In genomic region chr5:173099461-173099860, GRCh38 we compare ENCODE assay signal across 25 cellular contexts. TPM values are rescaled to one million over a fixed set of nuclear protein-coding genes. Genes with fewer than 3 reads are reported as not detected.
DNase-seq lines count a peak whose midpoint lies in the region; ATAC-seq and TF ChIP-seq lines count a peak whose summit lies in the region.
"Had no signal": no experiment of that assay in that cellular context is flagged by ENCODE, and none has a peak within 500 bp of the region (broad histone marks: within the 10 kb centered on the region; RNA-seq: fewer than 3 reads in every experiment).

No MANE protein-coding gene starts in this region.

- DNase-seq in activated T-cell treated with anti-CD3 and anti-CD28 coated beads, Interleukin-2, amount 50 U/mL, for 4 hours: no peak
- no peak for DNase-seq in activated T-cell treated with anti-CD3 and anti-CD28 coated beads for 4 hours
- DNase-seq in CD4-positive, alpha-beta T cell: no peak
- DNase-seq in T-helper 17 cell: no peak
- no peak for DNase-seq in memory B cell (ENCODE audit: low spot score in 2 of 2)
- DNase-seq in stimulated activated CD4-positive, alpha-beta T cell treated with anti-CD3 and anti-CD28 coated beads, Interleukin-2, amount 100 ng/mL, for 48 hours: no peak
- no peak for DNase-seq in nephron progenitor cell
- DNase-seq: Calu3, DMS79 treated with DMSO at 0.1 percent for 48 hours, GF-D8, GOT3, HFFc6, KBM-7, MG63, NCI-H1105 treated with DMSO at 0.1 percent for 48 hours, NCI-H146, NCI-H1930, NCI-H2107, NCI-H446, NCI-H524 treated with DMSO at 0.1 percent for 48 hours, NCI-H774, SIG-M5 had no signal

- peak overlapping the region; percentile 18 for H3K27ac Mint-ChIP-seq in CD4-positive, alpha-beta T cell
- H3K27ac Mint-ChIP-seq in T-helper 17 cell (peak overlapping the region; percentile 95), memory B cell (peak overlapping the region; percentile 76), nephron progenitor cell (no peak overlapping the region)
- H3K27ac Mint-ChIP-seq: HFFc6 had no signal

- no peaks in the 10 kb centered on the region for H3K27me3 ChIP-seq in CD4-positive, alpha-beta T cell (ENCODE audit: control insufficient read depth, insufficient read depth, low read length)
- H3K27me3 ChIP-seq: BLaER1, MG63 had no signal

- POLR2A ChIA-PET in CD4-positive, alpha-beta T cell (lab: Charles Lee): interaction anchor here (0.6 to 1.4 kb wide), 6 partner anchors 21 to 116 kb away, joined by 3 to 5 read pairs (median 3); partner anchors contain the start of gene ATP6V0E1

- intact Hi-C loops in CD4-positive, alpha-beta T cell (cut with DNase I, micrococcal nuclease): no loop called here

- H3K9me3 Mint-ChIP-seq in activated T-cell treated with anti-CD3 and anti-CD28 coated beads, Interleukin-2, amount 50 U/mL, for 4 hours: peaks cover 5% of the 10 kb centered on the region
- H3K9me3 Mint-ChIP-seq in CD4-positive, alpha-beta T cell: peaks cover 3% of the 10 kb centered on the region
- H3K9me3 Mint-ChIP-seq in memory B cell: peaks cover 5% of the 10 kb centered on the region
- H3K9me3 Mint-ChIP-seq in nephron progenitor cell: peaks cover 23% of the 10 kb centered on the region

- peaks cover 45% of the 10 kb centered on the region for H3K4me1 Mint-ChIP-seq in activated T-cell treated with anti-CD3 and anti-CD28 coated beads, Interleukin-2, amount 50 U/mL, for 4 hours (ENCODE audit: low read depth)
- peaks cover 81% of the 10 kb centered on the region for H3K4me1 Mint-ChIP-seq in CD4-positive, alpha-beta T cell (ENCODE audit: low read depth)
- H3K4me1 Mint-ChIP-seq in T-helper 17 cell: peaks cover 35% of the 10 kb centered on the region
- peaks cover 24% of the 10 kb centered on the region for H3K4me1 Mint-ChIP-seq in memory B cell
- H3K4me1 Mint-ChIP-seq in nephron progenitor cell: peaks cover 8% of the 10 kb centered on the region

- H3K36me3 Mint-ChIP-seq in activated T-cell treated with anti-CD3 and anti-CD28 coated beads, Interleukin-2, amount 50 U/mL, for 4 hours (ENCODE audit: insufficient read depth): peaks cover 23% of the 10 kb centered on the region
- peaks cover 48% of the 10 kb centered on the region for H3K36me3 Mint-ChIP-seq in CD4-positive, alpha-beta T cell (ENCODE audit: low read depth)
- H3K36me3 Mint-ChIP-seq in T-helper 17 cell (ENCODE audit: low read depth) (no peaks in the 10 kb centered on the region), memory B cell (peaks cover 20% of the 10 kb centered on the region), nephron progenitor cell (ENCODE audit: low read depth) (peaks cover 29% of the 10 kb centered on the region)

- no peaks in the 10 kb centered on the region for H3K27me3 Mint-ChIP-seq in activated T-cell treated with anti-CD3 and anti-CD28 coated beads, Interleukin-2, amount 50 U/mL, for 4 hours (ENCODE audit: low read depth)
- no peaks in the 10 kb centered on the region for H3K27me3 Mint-ChIP-seq in CD4-positive, alpha-beta T cell
- no peaks in the 10 kb centered on the region for H3K27me3 Mint-ChIP-seq in T-helper 17 cell
- no peaks in the 10 kb centered on the region for H3K27me3 Mint-ChIP-seq in memory B cell
- peaks cover 3% of the 10 kb centered on the region for H3K27me3 Mint-ChIP-seq in nephron progenitor cell (ENCODE audit: low read depth, poor library complexity)

- H3K27ac ChIP-seq in CD4-positive, alpha-beta T cell (ENCODE audit: low read depth, low read length): no peak overlapping the region
- H3K27ac ChIP-seq: BLaER1 had no signal

- H3K4me3 Mint-ChIP-seq in activated T-cell treated with anti-CD3 and anti-CD28 coated beads, Interleukin-2, amount 50 U/mL, for 4 hours: peak overlapping the region; percentile 6
- H3K4me3 Mint-ChIP-seq in CD4-positive, alpha-beta T cell: peak overlapping the region; percentile 26
- H3K4me3 Mint-ChIP-seq in T-helper 17 cell: peak overlapping the region; percentile 42
- no peak overlapping the region for H3K4me3 Mint-ChIP-seq in memory B cell
- no peak overlapping the region for H3K4me3 Mint-ChIP-seq in nephron progenitor cell
- H3K4me3 Mint-ChIP-seq: HFFc6 had no signal

- ATAC-seq in activated T-cell treated with anti-CD3 and anti-CD28 coated beads, Interleukin-2, amount 50 U/mL, for 4 hours: no peak
- ATAC-seq in CD4-positive, alpha-beta T cell (ENCODE audit: poor library complexity): peak; percentile 64
- ATAC-seq in T-helper 17 cell (peak; percentile 57), memory B cell (ENCODE audit: low read depth) (no peak), GM21825 (IDR thresholded peaks at IDR 0.05; ENCODE audit: unreplicated experiment) (no peak)

- no peak for TF ChIP-seq CTCF in CD4-positive, alpha-beta T cell (IDR thresholded peaks at IDR 0.05)
- TF ChIP-seq CTCF in nephron progenitor cell (IDR thresholded peaks at IDR 0.05): no peak

- no peaks in the 10 kb centered on the region for H3K9me3 ChIP-seq in CD4-positive, alpha-beta T cell (ENCODE audit: control insufficient read depth, low read length)
- H3K9me3 ChIP-seq in T-helper 17 cell (ENCODE audit: control insufficient read depth, low read length, poor library complexity, severe bottlenecking): no peaks in the 10 kb centered on the region
- H3K9me3 ChIP-seq: HAP-1 had no signal

- CTCF ChIA-PET in CD4-positive, alpha-beta T cell (lab: Charles Lee): no interaction called here

RNA-seq across cellular contexts. Expression of gene CREBRF, which starts 43.3 kb away (rescaled TPM):
- 10 to 100 TPM in 2 of 3 donors, 1 to 10 TPM in 1; 7.2 to 11.7 (median 10.1) TPM for total RNA-seq in activated T-cell treated with anti-CD3 and anti-CD28 coated beads, Interleukin-2, amount 50 U/mL, for 4 hours
- total RNA-seq in CD4-positive, alpha-beta T cell: 10 to 100 TPM; 92.7 to 99.6 TPM
- 100 to 1,000 TPM in 1 of 2 donors, 10 to 100 TPM in 1; 93.8 to 110 TPM for total RNA-seq in T-helper 17 cell

RNA-seq across cellular contexts. Expression of gene BNIP1, which starts 44.9 kb away (rescaled TPM):
- 10 to 100 TPM; 31.1 to 33.4 (median 31.7) TPM for total RNA-seq in activated T-cell treated with anti-CD3 and anti-CD28 coated beads, Interleukin-2, amount 50 U/mL, for 4 hours
- 10 to 100 TPM; 22.5 to 24.4 TPM for total RNA-seq in CD4-positive, alpha-beta T cell
- 10 to 100 TPM; 27.0 to 30.4 TPM for total RNA-seq in T-helper 17 cell

Comparison
In these comparisons a context has a peak if more than half of its experiments do, and no peak if none do; other contexts are left out.
1. ATAC-seq: peak in CD4-positive, alpha-beta T cell (single experiment) and T-helper 17 cell (single experiment); none in activated T-cell treated with anti-CD3 and anti-CD28 coated beads, Interleukin-2, amount 50 U/mL, for 4 hours (0 of 2), memory B cell (single experiment) and GM21825 (single experiment).
2. H3K4me3 Mint-ChIP-seq: peak in activated T-cell treated with anti-CD3 and anti-CD28 coated beads, Interleukin-2, amount 50 U/mL, for 4 hours (single experiment), CD4-positive, alpha-beta T cell (single experiment) and T-helper 17 cell (single experiment); none in memory B cell (single experiment) and nephron progenitor cell (single experiment).
3. RNA of gene CREBRF, which starts 43.3 kb away (total RNA-seq): 93.8 to 110 TPM in T-helper 17 cell and 92.7 to 99.6 TPM in CD4-positive, alpha-beta T cell; 7.2 to 11.7 TPM in activated T-cell treated with anti-CD3 and anti-CD28 coated beads, Interleukin-2, amount 50 U/mL, for 4 hours; every median in the first group is over 4 times any median in the second.